ENCODE assay signal across 20 cellular contexts in the genomic region with DNA sequence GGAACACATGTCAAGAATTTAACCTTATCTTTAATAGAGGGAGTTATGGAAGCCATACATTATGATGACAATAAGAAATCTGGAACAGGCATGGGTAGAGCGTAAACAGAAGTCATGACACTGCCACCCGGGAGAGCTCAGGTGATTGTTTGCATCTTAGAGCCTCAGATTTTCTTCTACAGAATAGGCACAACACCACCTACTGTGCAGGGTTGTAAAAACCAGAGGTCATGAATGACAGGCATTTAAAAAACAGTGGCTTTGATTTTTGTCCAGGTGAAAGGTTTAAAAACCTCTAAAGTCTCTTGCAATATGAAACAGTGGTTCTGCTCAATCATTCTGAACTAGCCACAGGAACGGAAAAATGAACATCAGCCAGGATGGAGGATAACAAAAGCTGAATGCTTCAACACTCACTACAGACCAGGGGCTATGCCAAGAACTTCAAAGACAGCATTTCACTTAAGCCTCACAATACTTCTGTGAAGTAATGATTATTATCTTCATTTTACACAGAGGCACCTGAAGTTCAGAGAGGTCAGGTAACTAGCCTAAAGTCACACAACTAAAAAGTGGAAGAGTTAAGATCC.
"Had no signal": no experiment of that assay in that cellular context is flagged by ENCODE, and none has a peak within 500 bp of the region (broad histone marks: within the 10 kb centered on the region; RNA-seq: fewer than 3 reads in every experiment).

No MANE protein-coding gene starts in this region.

- H3K27ac ChIP-seq: cardiac muscle cell, gastroesophageal sphincter, left lung, right atrium auricular region had no signal

- DNase-seq: activated B cell treated with CpG ODN at 0.5 μM for 24 hours; activated CD4-positive, alpha-beta T cell treated with anti-CD3 and anti-CD28 coated beads, Interleukin-2, amount 10 ng/mL, durations not matched to agents 24 days and 14 days; activated CD8-positive, alpha-beta memory T cell treated with anti-CD3 and anti-CD28 coated beads, Interleukin-2, amount 50 U/mL, for 48 hours; activated naive CD4-positive, alpha-beta T cell treated with anti-CD3 and anti-CD28 coated beads for 36 hours; activated naive CD8-positive, alpha-beta T cell treated with anti-CD3 and anti-CD28 coated beads, Interleukin-2, amount 50 U/mL, for 24 hours; aorta; dorsolateral prefrontal cortex; kidney; left lung; naive thymus-derived CD8-positive, alpha-beta T cell; posterior cingulate gyrus; stimulated activated CD4-positive, alpha-beta T cell treated with anti-CD3 and anti-CD28 coated beads, Interleukin-2, amount 100 ng/mL, for 48 hours had no signal

- H3K27me3 ChIP-seq: cardiac muscle cell, dorsolateral prefrontal cortex, gastroesophageal sphincter, left lung, right atrium auricular region had no signal

- H3K4me3 ChIP-seq: cardiac muscle cell, dorsolateral prefrontal cortex, gastroesophageal sphincter, left lung, right atrium auricular region had no signal

- H3K36me3 ChIP-seq: cardiac muscle cell had no signal

- H3K9me3 Mint-ChIP-seq: activated B cell treated with CpG ODN at 0.5 μM for 24 hours; activated CD4-positive, alpha-beta T cell treated with anti-CD3 and anti-CD28 coated beads, Interleukin-2, amount 10 ng/mL, durations not matched to agents 24 days and 14 days; activated naive CD4-positive, alpha-beta T cell treated with anti-CD3 and anti-CD28 coated beads for 36 hours; activated naive CD8-positive, alpha-beta T cell treated with anti-CD3 and anti-CD28 coated beads, Interleukin-2, amount 50 U/mL, for 24 hours; activated T-helper 17 cell treated with anti-CD3 and anti-CD28 coated beads, Interleukin-2, amount 50 U/mL, for 72 hours; memory B cell; naive thymus-derived CD8-positive, alpha-beta T cell; stimulated activated memory B cell treated with anti-CD40 and anti-IgM and Interleukin-4, amounts not matched to agents 10 μg/mL and 1 μg/mL and 100 μg/mL, for 72 hours had no signal

- H3K9me3 ChIP-seq: gastroesophageal sphincter, left lung, right atrium auricular region had no signal

- H3K27me3 Mint-ChIP-seq: activated B cell treated with CpG ODN at 0.5 μM for 24 hours; activated CD4-positive, alpha-beta T cell treated with anti-CD3 and anti-CD28 coated beads, Interleukin-2, amount 10 ng/mL, durations not matched to agents 24 days and 14 days; activated naive CD8-positive, alpha-beta T cell treated with anti-CD3 and anti-CD28 coated beads, Interleukin-2, amount 50 U/mL, for 24 hours; activated T-helper 17 cell treated with anti-CD3 and anti-CD28 coated beads, Interleukin-2, amount 50 U/mL, for 72 hours; memory B cell; naive thymus-derived CD8-positive, alpha-beta T cell; stimulated activated memory B cell treated with anti-CD40 and anti-IgM and Interleukin-4, amounts not matched to agents 10 μg/mL and 1 μg/mL and 100 μg/mL, for 72 hours had no signal

- H3K27ac Mint-ChIP-seq: activated B cell treated with CpG ODN at 0.5 μM for 24 hours; activated CD4-positive, alpha-beta T cell treated with anti-CD3 and anti-CD28 coated beads, Interleukin-2, amount 10 ng/mL, durations not matched to agents 24 days and 14 days; activated naive CD4-positive, alpha-beta T cell treated with anti-CD3 and anti-CD28 coated beads for 36 hours; activated naive CD8-positive, alpha-beta T cell treated with anti-CD3 and anti-CD28 coated beads, Interleukin-2, amount 50 U/mL, for 24 hours; activated T-helper 17 cell treated with anti-CD3 and anti-CD28 coated beads, Interleukin-2, amount 50 U/mL, for 72 hours; naive thymus-derived CD8-positive, alpha-beta T cell; stimulated activated memory B cell treated with anti-CD40 and anti-IgM and Interleukin-4, amounts not matched to agents 10 μg/mL and 1 μg/mL and 100 μg/mL, for 72 hours; T-helper 1 cell treated with Interleukin-12 subunit alpha and Interleukin-12 subunit beta and Interleukin-4 antibody, amounts not matched to agents 30 μg/mL and 1 μg/mL, for 36 hours had no signal

- H3K4me1 ChIP-seq: left lung had no signal

- H3K4me3 Mint-ChIP-seq: activated B cell treated with CpG ODN at 0.5 μM for 24 hours; activated CD4-positive, alpha-beta T cell treated with anti-CD3 and anti-CD28 coated beads, Interleukin-2, amount 10 ng/mL, durations not matched to agents 24 days and 14 days; activated naive CD4-positive, alpha-beta T cell treated with anti-CD3 and anti-CD28 coated beads for 36 hours; activated naive CD8-positive, alpha-beta T cell treated with anti-CD3 and anti-CD28 coated beads, Interleukin-2, amount 50 U/mL, for 24 hours; activated T-helper 17 cell treated with anti-CD3 and anti-CD28 coated beads, Interleukin-2, amount 50 U/mL, for 72 hours; memory B cell; naive thymus-derived CD8-positive, alpha-beta T cell; stimulated activated memory B cell treated with anti-CD40 and anti-IgM and Interleukin-4, amounts not matched to agents 10 μg/mL and 1 μg/mL and 100 μg/mL, for 72 hours; T-helper 1 cell treated with Interleukin-12 subunit alpha and Interleukin-12 subunit beta and Interleukin-4 antibody, amounts not matched to agents 30 μg/mL and 1 μg/mL, for 36 hours had no signal

- H3K4me1 Mint-ChIP-seq: activated B cell treated with CpG ODN at 0.5 μM for 24 hours; activated CD4-positive, alpha-beta T cell treated with anti-CD3 and anti-CD28 coated beads, Interleukin-2, amount 10 ng/mL, durations not matched to agents 24 days and 14 days; activated naive CD8-positive, alpha-beta T cell treated with anti-CD3 and anti-CD28 coated beads, Interleukin-2, amount 50 U/mL, for 24 hours; activated T-helper 17 cell treated with anti-CD3 and anti-CD28 coated beads, Interleukin-2, amount 50 U/mL, for 72 hours; stimulated activated memory B cell treated with anti-CD40 and anti-IgM and Interleukin-4, amounts not matched to agents 10 μg/mL and 1 μg/mL and 100 μg/mL, for 72 hours had no signal

- FAIRE-seq: endometrium, kidney had no signal

- ATAC-seq: activated naive CD8-positive, alpha-beta T cell treated with anti-CD3 and anti-CD28 coated beads, Interleukin-2, amount 50 U/mL, for 24 hours; activated T-helper 17 cell treated with anti-CD3 and anti-CD28 coated beads, Interleukin-2, amount 50 U/mL, for 72 hours; gastroesophageal sphincter; left lung; naive thymus-derived CD8-positive, alpha-beta T cell; stimulated activated memory B cell treated with anti-CD40 and anti-IgM and Interleukin-4, amounts not matched to agents 10 μg/mL and 1 μg/mL and 100 μg/mL, for 72 hours had no signal
